19 cellular contexts compared by ENCODE assay signal in genomic region chr9:100499460-100499859, GRCh38. TPM values are rescaled to one million over a fixed set of nuclear protein-coding genes. Genes with fewer than 3 reads are reported as not detected.
DNase-seq lines count a peak whose midpoint lies in the region; ATAC-seq, FAIRE-seq and TF ChIP-seq lines count a peak whose summit lies in the region.
"Had no signal": no experiment of that assay in that cellular context is flagged by ENCODE, and none has a peak within 500 bp of the region (broad histone marks: within the 10 kb centered on the region; RNA-seq: fewer than 3 reads in every experiment).

No MANE protein-coding gene starts in this region.

- TF ChIP-seq RAD21 in GM12878 (IDR thresholded peaks at IDR 0.05; ENCODE audit: insufficient read depth, low read depth, low read length), result no peak

- H2AFZ ChIP-seq in MM.1S (ENCODE audit: low read length) (0 out of 2 replicates have a peak overlapping the region, but pooled peaks have one; percentile 5), OCI-LY3 (ENCODE audit: low read depth, low read length) (no peak overlapping the region), GM12878 (ENCODE audit: control insufficient read depth, low read depth, low read length) (peak overlapping the region; percentile 8; the same call in 1 of the 2 replicates)
- H2AFZ ChIP-seq: GM23248 had no signal

- peak overlapping the region; percentile 31; the same call in 1 of the 2 replicates for H3K4me2 ChIP-seq in MM.1S (ENCODE audit: low read depth, low read length)
- 0 out of 2 replicates have a peak overlapping the region, but pooled peaks have one; percentile 12 for H3K4me2 ChIP-seq in OCI-LY3 (ENCODE audit: low read length)
- no peak overlapping the region; the same call in 1 of the 2 replicates for H3K4me2 ChIP-seq in GM12878 (ENCODE audit: control insufficient read depth, insufficient read depth)

- H3K79me2 ChIP-seq in MM.1S (ENCODE audit: low read length) (no peaks in the 10 kb centered on the region), OCI-LY3 (ENCODE audit: low read length) (no peaks in the 10 kb centered on the region), GM12878 (ENCODE audit: control insufficient read depth, insufficient read depth, low read length) (no peaks in the 10 kb centered on the region)

- intact Hi-C loops in GM12878 (cut with micrococcal nuclease; ENCODE audit: unreplicated experiment), result no loop called here

- no peaks in the 10 kb centered on the region for H3K9me3 ChIP-seq in MM.1S (replicated peaks; ENCODE audit: insufficient read depth, low read length)
- no peaks in the 10 kb centered on the region for H3K9me3 ChIP-seq in OCI-LY3 (ENCODE audit: insufficient read depth, low read length)
- H3K9me3 ChIP-seq in GM12878 (replicated peaks; ENCODE audit: control insufficient read depth, insufficient read depth, low read length), result no peaks in the 10 kb centered on the region
- H3K9me3 ChIP-seq: A549 had no signal

- POLR2A ChIA-PET in GM12878 (lab: Charles Lee), result no interaction called here

- H3K27ac ChIP-seq in MM.1S (ENCODE audit: low read length), result no peak overlapping the region
- H3K27ac ChIP-seq in OCI-LY3 (ENCODE audit: low read length), result no peak overlapping the region
- H3K27ac ChIP-seq in GM12878 (ENCODE audit: control insufficient read depth, insufficient read depth), result no peak overlapping the region
- H3K27ac ChIP-seq: 22Rv1, A549, C4-2B, GM23248, HL-60 had no signal

- H3K36me3 ChIP-seq in MM.1S (replicated peaks; ENCODE audit: insufficient read depth, low read length) (0 out of 2 replicates have a peak, but pooled peaks cover 4% of the 10 kb centered on the region), OCI-LY3 (replicated peaks; ENCODE audit: low read depth, low read length) (no peaks in the 10 kb centered on the region), GM12878 (ENCODE audit: control insufficient read depth in 2 of 2, insufficient read depth in 2 of 2, low read length in 1 of 2) (no peaks in the 10 kb centered on the region)

- no peaks in the 10 kb centered on the region for H4K20me1 ChIP-seq in MM.1S (ENCODE audit: insufficient read depth, low read length)
- no peaks in the 10 kb centered on the region for H4K20me1 ChIP-seq in OCI-LY3 (ENCODE audit: insufficient read depth, low read length)
- no peaks in the 10 kb centered on the region for H4K20me1 ChIP-seq in GM12878 (ENCODE audit: control insufficient read depth, insufficient read depth)

- CTCF ChIA-PET in GM12878 (lab: Yijun Ruan, JAX), result no interaction called here

- H3K4me3 ChIP-seq in MM.1S (ENCODE audit: low read length) (no peak overlapping the region), OCI-LY3 (ENCODE audit: low read length) (no peak overlapping the region), GM12878 (no peak overlapping the region)
- H3K4me3 ChIP-seq: A549, GM23248 had no signal

- TF ChIP-seq EP300 in GM12878 (IDR thresholded peaks at IDR 0.05; ENCODE audit: borderline replicate concordance in 1 of 2, control insufficient read depth in 1 of 2, low read depth in 2 of 2, low read length in 2 of 2), result no peak

- DNase-seq in MM.1S, result peak; percentile 22
- no peak for DNase-seq in GM12878 (ENCODE audit: low read depth, low spot score)
- no peak for DNase-seq in activated CD4-positive, alpha-beta T cell treated with anti-CD3 and anti-CD28 coated beads, Interleukin-2, amount 50 U/mL, for 1 hour
- no peak for DNase-seq in NCI-H2196 (lab: John Stamatoyannopoulos, UW; ENCODE audit: unreplicated experiment)
- DNase-seq in activated CD4-positive, CD25-positive, alpha-beta regulatory T cell treated with anti-CD3 and anti-CD28 coated beads, Interleukin-2, amount 50 U/mL, for 72 hours, result no peak
- DNase-seq: AML-193; Calu3; CD4-positive, alpha-beta memory T cell; GM23248; HCEC 1CT had no signal

- in situ Hi-C loops in GM12878 (cut with MboI), result no loop called here

- RAD21 ChIA-PET in GM12878 (lab: Charles Lee; ENCODE audit: unreplicated experiment), result no interaction called here

- no peak for TF ChIP-seq POLR2A in GM12878 (IDR thresholded peaks at IDR 0.05; ENCODE audit: low read depth, low read length)

- H3K4me1 ChIP-seq in MM.1S (ENCODE audit: low read length), result peaks cover 8% of the 10 kb centered on the region
- H3K4me1 ChIP-seq in OCI-LY3 (ENCODE audit: low read length), result peaks cover 10% of the 10 kb centered on the region
- no peaks in the 10 kb centered on the region for H3K4me1 ChIP-seq in GM12878 (ENCODE audit: control insufficient read depth, insufficient read depth, low read length)

- no peaks in the 10 kb centered on the region for H3F3A ChIP-seq in MM.1S (ENCODE audit: insufficient read depth, low read length)

- no TSS peak for BruUV-seq in GM12878 (replicated peaks; lab: Mats Ljungman, UMichigan)

- SMC1A ChIA-PET in GM12878 (lab: Charles Lee; ENCODE audit: uncharacterized antibody, unreplicated experiment), result no interaction called here

- H3K27me3 ChIP-seq in MM.1S (replicated peaks; ENCODE audit: insufficient read depth, low read length) (no peaks in the 10 kb centered on the region), OCI-LY3 (ENCODE audit: low read depth, low read length) (no peaks in the 10 kb centered on the region), GM12878 (replicated peaks in 1 of 2; ENCODE audit: control insufficient read depth in 2 of 2, insufficient read depth in 2 of 2, low read length in 1 of 2) (no peaks in the 10 kb centered on the region)

- H3K9me2 ChIP-seq in MM.1S (replicated peaks; ENCODE audit: insufficient read depth, low read length), result no peaks in the 10 kb centered on the region

- WGBS in GM12878 (ENCODE audit: insufficient coverage, insufficient replicate concordance, low lambda C conversion rate, missing lambda C conversion rate), result 16% methylated on average over 4 of the region's 4 CpGs

- ATAC-seq in GM18867 (IDR thresholded peaks at IDR 0.05; ENCODE audit: unreplicated experiment) (peak; percentile 64), GM12878 (peak; percentile 20; the same call in 1 of the 3 replicates), GM19395 (IDR thresholded peaks at IDR 0.05; ENCODE audit: unreplicated experiment) (no peak)
- ATAC-seq: A549 had no signal

- no peak overlapping the region for H3K9ac ChIP-seq in MM.1S (ENCODE audit: low read length)
- no peak overlapping the region for H3K9ac ChIP-seq in OCI-LY3 (ENCODE audit: low read length)
- no peak overlapping the region for H3K9ac ChIP-seq in GM12878 (ENCODE audit: control insufficient read depth, insufficient read depth, low read length)
- H3K9ac ChIP-seq: GM23248 had no signal

- no peak for TF ChIP-seq CTCF in MM.1S (IDR thresholded peaks at IDR 0.05; ENCODE audit: low read length)
- no peak for TF ChIP-seq CTCF in OCI-LY3 (IDR thresholded peaks at IDR 0.05; ENCODE audit: low read depth, low read length)
- TF ChIP-seq CTCF in GM12878 (IDR thresholded peaks at IDR 0.05 in 2 of 3, conservative IDR thresholded peaks at IDR 0.05 in 1 of 3; ENCODE audit: control insufficient read depth in 2 of 3, extremely low read depth in 1 of 3, insufficient read depth in 1 of 3, low read depth in 3 of 3, low read length in 3 of 3), result no peak

- no peak for FAIRE-seq in GM12878 (lab: Jason Lieb, UNC)
- FAIRE-seq: A549, GM12892, GM18507 had no signal

TF ChIP-seq in GM12878, 131 proteins besides CTCF, POLR2A, EP300 and RAD21 (continues in another document):
- TF ChIP-seq ZBTB11 (CRISPR knock-in tag; IDR thresholded peaks at IDR 0.05), result no peak

RNA-seq across cellular contexts. Expression of gene TMEFF1, which starts 26.5 kb away (rescaled TPM):
- total RNA-seq in GM12878 (2013; cell fraction: nucleolus; rRNA removed), result 0.20 TPM in 1 of 2 replicates, not detected in the other
- total RNA-seq in GM12878 (2014; rRNA removed), result 0.11 TPM in 1 of 2 replicates, not detected in the other
- total RNA-seq in GM12878 (2014; rRNA removed; fragmentation: Illumina TruSeq; extraction: Trizol), result 0.09 TPM in 2 replicates
- total RNA-seq in GM12878 (2021), result 0.38 and 0.58 TPM in 2 replicates
- polyA plus RNA-seq in GM12878 (2011; ENCODE audit: low read depth), result not detected
- polyA plus RNA-seq in GM12878 (2011; rRNA removed), result 0.04 and 0.06 TPM in 2 replicates
- polyA plus RNA-seq in GM12878 (2011; cell fraction: cytosol; rRNA removed), result 0.03 TPM in 1 of 2 replicates, not detected in the other
- not detected in 2 replicates for polyA plus RNA-seq in GM12878 (2011; cell fraction: nucleus; rRNA removed)
- polyA plus RNA-seq in GM12878 (2012), result 0.11 TPM in 1 of 2 replicates, not detected in the other
- polyA plus RNA-seq in GM12878 (2014; fragmentation: Illumina TruSeq; extraction: Trizol), result 0.03 TPM in 1 of 2 replicates, not detected in the other
- not detected for polyA plus RNA-seq in GM12878 (2014; fragmentation: Nextera tagmentation; extraction: Ambion mirVana)
- 0.13 and 0.55 TPM in 2 replicates for polyA plus RNA-seq in GM12878 (2014; rRNA removed)
- polyA plus RNA-seq in GM12878 (2016; fragmentation: Nextera tagmentation; extraction: Ambion mirVana), result under 1 TPM in 1 of 2 experiments, not detected in 1; 0.23 TPM
- polyA minus RNA-seq in GM12878 (2011; rRNA and poly(A)+ RNA removed), result not detected in 2 replicates
- not detected in 2 replicates for polyA minus RNA-seq in GM12878 (2011; cell fraction: cytosol; rRNA and poly(A)+ RNA removed)
- polyA minus RNA-seq in GM12878 (2011; cell fraction: nucleus; rRNA and poly(A)+ RNA removed), result not detected in 2 replicates
- total RNA-seq: CD4-positive, alpha-beta memory T cell had no signal
- polyA plus RNA-seq: CD4-positive, alpha-beta memory T cell had no signal
